Comparison of ENCODE assay signal across 13 cellular contexts in genomic region chr17:41333836-41334235, GRCh38. TPM values are rescaled to one million over a fixed set of nuclear protein-coding genes. Genes with fewer than 3 reads are reported as not detected.
A peak's percentile ranks its signal among the peaks of the same experiment; 100 is the strongest.
DNase-seq lines count a peak whose midpoint lies in the region; ATAC-seq and TF ChIP-seq lines count a peak whose summit lies in the region.
"Had no signal": no experiment of that assay in that cellular context is flagged by ENCODE, and none has a peak within 500 bp of the region (broad histone marks: within the 10 kb centered on the region; RNA-seq: fewer than 3 reads in every experiment).

No MANE protein-coding gene starts in this region.

- no peak for ATAC-seq in activated T-helper 17 cell treated with anti-CD3 and anti-CD28 coated beads, Interleukin-2, amount 50 U/mL, for 72 hours (replicated peaks)
- ATAC-seq in GM21717 (IDR thresholded peaks at IDR 0.05; ENCODE audit: unreplicated experiment): no peak
- ATAC-seq: K562 had no signal

- H3K4me3 Mint-ChIP-seq in activated T-helper 17 cell treated with anti-CD3 and anti-CD28 coated beads, Interleukin-2, amount 50 U/mL, for 72 hours: no peak overlapping the region

- TF ChIP-seq POLR2A in uterus (IDR thresholded peaks at IDR 0.05): no peak

- H3K9ac ChIP-seq in BLaER1: no peak overlapping the region
- no peak overlapping the region for H3K9ac ChIP-seq in BLaER1 treated with 17β-estradiol and CSF1 and Interleukin-3, amounts not matched to agents 10 nM and 100 nM

- intact Hi-C loops in uterus (cut with DNase I; ENCODE audit: low total_unique reads): no loop called here

- no peaks in the 10 kb centered on the region for H3K9me3 ChIP-seq in BLaER1
- peaks cover 0 to 7% (median 0%) of the 10 kb centered on the region in 11 experiments; a peak in 2 of 22 replicates for H3K9me3 ChIP-seq in BLaER1 treated with 17β-estradiol and CSF1 and Interleukin-3, amounts not matched to agents 10 nM and 100 nM (replicated peaks in 1 of 11)
- no peaks in the 10 kb centered on the region for H3K9me3 ChIP-seq in uterus

- H3K9me3 Mint-ChIP-seq in activated T-helper 17 cell treated with anti-CD3 and anti-CD28 coated beads, Interleukin-2, amount 50 U/mL, for 72 hours: no peaks in the 10 kb centered on the region

- H3K27ac Mint-ChIP-seq in activated T-helper 17 cell treated with anti-CD3 and anti-CD28 coated beads, Interleukin-2, amount 50 U/mL, for 72 hours: peak overlapping the region; percentile 39

- H4K20me1 ChIP-seq in BLaER1: no peaks in the 10 kb centered on the region
- no peaks in the 10 kb centered on the region for H4K20me1 ChIP-seq in BLaER1 treated with 17β-estradiol and CSF1 and Interleukin-3, amounts not matched to agents 10 nM and 100 nM

- no peaks in the 10 kb centered on the region for H3K36me3 ChIP-seq in BLaER1
- H3K36me3 ChIP-seq in BLaER1 treated with 17β-estradiol and CSF1 and Interleukin-3, amounts not matched to agents 10 nM and 100 nM: no peaks in the 10 kb centered on the region
- H3K36me3 ChIP-seq in uterus: no peaks in the 10 kb centered on the region

- H3K4me1 ChIP-seq in BLaER1 (peaks cover 15% of the 10 kb centered on the region), uterus (no peaks in the 10 kb centered on the region)
- H3K4me1 ChIP-seq in BLaER1 treated with 17β-estradiol and CSF1 and Interleukin-3, amounts not matched to agents 10 nM and 100 nM: peaks cover 14 to 30% (median 22%) of the 10 kb centered on the region in 10 experiments; a peak in 19 of 20 replicates

- peak overlapping the region; percentile 40 for H3K4me2 ChIP-seq in BLaER1
- peak overlapping the region; percentile 8 to 63 (median 40); a peak in 19 of 22 replicates for H3K4me2 ChIP-seq in BLaER1 treated with 17β-estradiol and CSF1 and Interleukin-3, amounts not matched to agents 10 nM and 100 nM

- H3K27ac ChIP-seq in BLaER1 (peak overlapping the region; percentile 60; the same call in 1 of the 2 replicates), uterus (no peak overlapping the region)
- H3K27ac ChIP-seq in BLaER1 treated with 17β-estradiol and CSF1 and Interleukin-3, amounts not matched to agents 10 nM and 100 nM: peak overlapping the region in 8 of 11 experiments; percentile 40 to 74 (median 60); a peak in 12 of 22 replicates

- H3K4me3 ChIP-seq in BLaER1 (no peak overlapping the region), uterus (no peak overlapping the region)
- no peak overlapping the region for H3K4me3 ChIP-seq in BLaER1 treated with 17β-estradiol and CSF1 and Interleukin-3, amounts not matched to agents 10 nM and 100 nM
- H3K4me3 ChIP-seq: K562 had no signal

- no peaks in the 10 kb centered on the region for H3K36me3 Mint-ChIP-seq in activated T-helper 17 cell treated with anti-CD3 and anti-CD28 coated beads, Interleukin-2, amount 50 U/mL, for 72 hours (ENCODE audit: low read depth)

- H3K27me3 ChIP-seq in BLaER1 (no peaks in the 10 kb centered on the region), uterus (no peaks in the 10 kb centered on the region)
- no peaks in the 10 kb centered on the region for H3K27me3 ChIP-seq in BLaER1 treated with 17β-estradiol and CSF1 and Interleukin-3, amounts not matched to agents 10 nM and 100 nM

- peak; percentile 3 for DNase-seq in mucosa of gallbladder (ENCODE audit: low spot score)
- DNase-seq in NCI-H2107 (lab: John Stamatoyannopoulos, UW): no peak
- no peak for DNase-seq in uterus
- DNase-seq: ACHN, NCI-H1092 treated with DMSO at 0.1 percent for 48 hours, NCI-H2081 treated with DMSO at 0.1 percent for 48 hours, Right ventricle myocardium superior had no signal

- no peaks in the 10 kb centered on the region for H3K27me3 Mint-ChIP-seq in activated T-helper 17 cell treated with anti-CD3 and anti-CD28 coated beads, Interleukin-2, amount 50 U/mL, for 72 hours

- peaks cover 28% of the 10 kb centered on the region for H3K4me1 Mint-ChIP-seq in activated T-helper 17 cell treated with anti-CD3 and anti-CD28 coated beads, Interleukin-2, amount 50 U/mL, for 72 hours

- no peak for TF ChIP-seq CTCF in uterus (IDR thresholded peaks at IDR 0.05)

RNA-seq across cellular contexts. Expression of gene KRT33A, which starts 16.8 kb away (rescaled TPM):
- total RNA-seq in activated T-helper 17 cell treated with anti-CD3 and anti-CD28 coated beads, Interleukin-2, amount 50 U/mL, for 72 hours: not detected
- total RNA-seq in mucosa of gallbladder (not detected), uterus (not detected)
- total RNA-seq: K562, NCI-H460, Right ventricle myocardium superior had no signal

RNA-seq across cellular contexts. Expression of gene KRTAP17-1, which starts 18.3 kb away (rescaled TPM):
- total RNA-seq in activated T-helper 17 cell treated with anti-CD3 and anti-CD28 coated beads, Interleukin-2, amount 50 U/mL, for 72 hours: not detected
- total RNA-seq in mucosa of gallbladder (not detected), uterus (not detected)
- total RNA-seq: K562, NCI-H460, Right ventricle myocardium superior had no signal

RNA-seq across cellular contexts. Expression of gene KRTAP16-1, which starts 24.7 kb away (rescaled TPM):
- total RNA-seq in activated T-helper 17 cell treated with anti-CD3 and anti-CD28 coated beads, Interleukin-2, amount 50 U/mL, for 72 hours: under 1 TPM; 0.15 to 0.26 TPM
- total RNA-seq in mucosa of gallbladder (not detected), uterus (not detected)
- total RNA-seq: K562, NCI-H460, Right ventricle myocardium superior had no signal

RNA-seq across cellular contexts. Expression of gene KRTAP29-1, which starts 31.2 kb away (rescaled TPM):
- not detected for total RNA-seq in activated T-helper 17 cell treated with anti-CD3 and anti-CD28 coated beads, Interleukin-2, amount 50 U/mL, for 72 hours
- total RNA-seq in mucosa of gallbladder (not detected), uterus (not detected)
- total RNA-seq: K562, NCI-H460, Right ventricle myocardium superior had no signal

RNA-seq across cellular contexts. Expression of gene KRT33B, which starts 35.8 kb away (rescaled TPM):
- total RNA-seq in activated T-helper 17 cell treated with anti-CD3 and anti-CD28 coated beads, Interleukin-2, amount 50 U/mL, for 72 hours: not detected
- total RNA-seq in mucosa of gallbladder (not detected), uterus (not detected)
- total RNA-seq: K562, NCI-H460, Right ventricle myocardium superior had no signal

Comparison
In these comparisons a context has a peak if more than half of its experiments do, and no peak if none do; other contexts are left out.
1. H3K27ac ChIP-seq: peak in BLaER1 (single experiment) and BLaER1 treated with 17β-estradiol and CSF1 and Interleukin-3, amounts not matched to agents 10 nM and 100 nM (8 of 11); none in uterus (0 of 2).